ENCODE assay signal across 20 cellular contexts in the genomic region with DNA sequence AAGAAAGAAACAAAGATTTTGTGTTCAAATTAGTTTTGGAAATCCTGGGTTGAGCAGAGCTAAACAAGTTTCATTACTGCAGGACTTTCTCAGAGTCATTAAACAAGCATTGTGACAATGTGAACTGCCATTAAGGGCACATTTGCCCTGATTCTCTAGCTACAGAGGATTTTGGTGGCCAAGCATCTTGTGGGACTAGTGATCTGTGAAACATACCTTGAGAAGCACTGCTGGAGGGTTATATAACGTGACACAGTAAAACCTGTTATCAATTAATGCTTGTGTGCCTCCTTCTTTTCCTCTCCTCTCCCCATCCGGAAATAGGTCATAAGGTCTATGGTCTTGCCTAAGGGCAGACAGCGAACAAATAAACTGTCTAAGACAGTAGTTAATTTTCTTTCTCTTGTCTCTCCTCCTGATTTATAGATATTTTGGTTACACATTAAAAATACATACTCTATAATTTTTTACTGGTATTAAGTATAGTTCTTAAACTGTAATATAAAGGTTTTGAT.
DNase-seq lines count a peak whose midpoint lies in the region; ATAC-seq and TF ChIP-seq lines count a peak whose summit lies in the region.
"Had no signal": no experiment of that assay in that cellular context is flagged by ENCODE, and none has a peak within 500 bp of the region (broad histone marks: within the 10 kb centered on the region; RNA-seq: fewer than 3 reads in every experiment).

No MANE protein-coding gene starts in this region.

- no peak overlapping the region for H2BK15ac ChIP-seq in mesendoderm (replicated peaks; ENCODE audit: low read depth)

- H2BK5ac ChIP-seq in mesendoderm (ENCODE audit: low read length), result no peak overlapping the region

- H4K8ac ChIP-seq in mesendoderm (ENCODE audit: low read depth, low read length), result no peak overlapping the region

- in situ Hi-C loops in G401 (cut with HindIII; ENCODE audit: low sequenced_read_pairs), result no loop called here

- no peaks in the 10 kb centered on the region for H3K79me1 ChIP-seq in mesendoderm (ENCODE audit: low read length)

- peak overlapping the region; percentile 46 for H3K56ac ChIP-seq in mesendoderm (ENCODE audit: low read length)

- no CpG with 5 or more reads among the region's 3 CpGs for WGBS in mesendoderm (ENCODE audit: extremely low coverage, insufficient coverage, low lambda C conversion rate)

- peak; percentile 68 for DNase-seq in G401 (ENCODE audit: low spot score)
- peak; percentile 31 for DNase-seq in HFF-Myc (ENCODE audit: extremely low read depth, low read depth)
- DNase-seq in mesendoderm, result no peak
- DNase-seq in posterior cingulate gyrus, result no peak
- DNase-seq: COR-L47, GM23248, MG63, NCI-H1092, NCI-H187, NCI-H2171, NCI-H446, NCI-H774, PC-3, T-cell had no signal

- peak overlapping the region; percentile 39 for H3K18ac ChIP-seq in mesendoderm (ENCODE audit: low read length)

- H3K4me1 ChIP-seq in mesendoderm (ENCODE audit: control insufficient read depth, low read depth, low read length), result peaks cover 2% of the 10 kb centered on the region
- H3K4me1 ChIP-seq: SJSA1 had no signal

- TF ChIP-seq CTCF in HFF-Myc (IDR thresholded peaks at IDR 0.05; ENCODE audit: low read depth, low read length, missing control alignments) (no peak), VCaP (conservative IDR thresholded peaks at IDR 0.05) (no peak)

- no peak overlapping the region for H3K4ac ChIP-seq in mesendoderm (ENCODE audit: low read depth, low read length)

- peak overlapping the region; percentile 25; the same call in 1 of the 2 replicates for H3K27ac ChIP-seq in VCaP
- no peak overlapping the region for H3K27ac ChIP-seq in mesendoderm (ENCODE audit: low read depth, low read length)
- H3K27ac ChIP-seq: C4-2B, GM23248, KMS-11, SJSA1 had no signal

- H3K79me2 ChIP-seq in mesendoderm (ENCODE audit: control insufficient read depth, insufficient read depth, low read length), result no peaks in the 10 kb centered on the region

- H3K36me3 ChIP-seq in mesendoderm (ENCODE audit: control insufficient read depth, insufficient read depth, low read length), result no peaks in the 10 kb centered on the region
- H3K36me3 ChIP-seq: MG63, SJSA1 had no signal

- intact Hi-C loops in posterior cingulate gyrus (cut with DNase I), result no loop called here

- no peak overlapping the region for H3K4me2 ChIP-seq in mesendoderm (ENCODE audit: low read length)
- H3K4me2 ChIP-seq: KMS-11 had no signal

- no peaks in the 10 kb centered on the region for H3K27me3 ChIP-seq in mesendoderm (ENCODE audit: insufficient read depth, low read length, poor library complexity)
- H3K27me3 ChIP-seq: MG63, SJSA1 had no signal

- no peak overlapping the region for H4K5ac ChIP-seq in mesendoderm (ENCODE audit: low read length)

- H3K4me3 ChIP-seq in HFF-Myc (replicated peaks; ENCODE audit: low read depth, low read length) (no peak overlapping the region), mesendoderm (ENCODE audit: low read length) (no peak overlapping the region)
- H3K4me3 ChIP-seq: GM23248, MG63, SJSA1 had no signal

- H2BK120ac ChIP-seq in mesendoderm (ENCODE audit: low read depth, low read length), result no peak overlapping the region

- no peak overlapping the region for H2AK5ac ChIP-seq in mesendoderm (ENCODE audit: low read length)

- no peak overlapping the region for H3K23ac ChIP-seq in mesendoderm (ENCODE audit: low read length)

- no peak for ATAC-seq in HG03159 (IDR thresholded peaks at IDR 0.05; ENCODE audit: unreplicated experiment)
- ATAC-seq in GM19395 (IDR thresholded peaks at IDR 0.05; ENCODE audit: unreplicated experiment), result no peak
- ATAC-seq: PC-3, T-cell had no signal

- no peak overlapping the region for H3K9ac ChIP-seq in mesendoderm (ENCODE audit: low read length)
- H3K9ac ChIP-seq: GM23248, KMS-11 had no signal

Comparison
In these comparisons a context has a peak if more than half of its experiments do, and no peak if none do; other contexts are left out.
1. DNase-seq: peak in G401 (single experiment) and HFF-Myc (single experiment); none in mesendoderm (single experiment) and posterior cingulate gyrus (0 of 10).